In genomic region chr3:193780810-193781472, GRCh38 we compare ENCODE assay signal across 8 cellular contexts.
A peak's percentile ranks its signal among the peaks of the same experiment; 100 is the strongest.
DNase-seq lines count a peak whose midpoint lies in the region; TF ChIP-seq lines count a peak whose summit lies in the region.

No MANE protein-coding gene starts in this region.

- peaks cover 3 to 15% of the 10 kb centered on the region in 2 donors for H3K4me1 ChIP-seq in breast epithelium

- H3K36me3 Mint-ChIP-seq in activated T-helper 2 cell treated with anti-CD3 and anti-CD28 coated beads, Interferon-gamma antibody, Interleukin-2, Interleukin-4, amounts not matched to agents 10 μg/mL and 5 μg/mL and 100 μg/mL, durations not matched to agents 14 hours and 24 hours and 36 hours (ENCODE audit: low read depth): no peaks in the 10 kb centered on the region

- no peak overlapping the region for H3K4me3 ChIP-seq in breast epithelium

- H3K27me3 ChIP-seq in breast epithelium: no peaks in the 10 kb centered on the region

- no peaks in the 10 kb centered on the region for H3K9me3 ChIP-seq in breast epithelium

- intact Hi-C loops in breast epithelium (cut with DNase I; ENCODE audit: low total_unique reads): loop anchor here (5.0 kb wide), 1 partner anchor 536 kb away; no protein-coding TSS in a partner anchor
- intact Hi-C loops in activated T-helper 2 cell treated with anti-CD3 and anti-CD28 coated beads, Interferon-gamma antibody, Interleukin-2, Interleukin-4, amounts not matched to agents 10 μg/mL and 5 μg/mL and 100 μg/mL, durations not matched to agents 14 hours and 24 hours and 36 hours (cut with micrococcal nuclease): loop anchor here (5.0 kb wide), 1 partner anchor 356 kb away; the partner anchor contains the start of gene HES1

- peaks cover 9% of the 10 kb centered on the region for H3K4me1 Mint-ChIP-seq in activated T-helper 2 cell treated with anti-CD3 and anti-CD28 coated beads, Interferon-gamma antibody, Interleukin-2, Interleukin-4, amounts not matched to agents 10 μg/mL and 5 μg/mL and 100 μg/mL, durations not matched to agents 14 hours and 24 hours and 36 hours (ENCODE audit: low read depth)

- peaks cover 55% of the 10 kb centered on the region for H3K27me3 Mint-ChIP-seq in activated T-helper 2 cell treated with anti-CD3 and anti-CD28 coated beads, Interferon-gamma antibody, Interleukin-2, Interleukin-4, amounts not matched to agents 10 μg/mL and 5 μg/mL and 100 μg/mL, durations not matched to agents 14 hours and 24 hours and 36 hours (ENCODE audit: low read depth)

- TF ChIP-seq POLR2A in breast epithelium (IDR thresholded peaks at IDR 0.05): no peak

- H3K4me3 Mint-ChIP-seq in activated T-helper 2 cell treated with anti-CD3 and anti-CD28 coated beads, Interferon-gamma antibody, Interleukin-2, Interleukin-4, amounts not matched to agents 10 μg/mL and 5 μg/mL and 100 μg/mL, durations not matched to agents 14 hours and 24 hours and 36 hours (ENCODE audit: low read depth): no peak overlapping the region

- H3K36me3 ChIP-seq in breast epithelium: no peaks in the 10 kb centered on the region

- peak; percentile 52 to 89 (median 87) for TF ChIP-seq CTCF in breast epithelium (IDR thresholded peaks at IDR 0.05)

- H3K27ac Mint-ChIP-seq in activated T-helper 2 cell treated with anti-CD3 and anti-CD28 coated beads, Interferon-gamma antibody, Interleukin-2, Interleukin-4, amounts not matched to agents 10 μg/mL and 5 μg/mL and 100 μg/mL, durations not matched to agents 14 hours and 24 hours and 36 hours: no peak overlapping the region

- H3K27ac ChIP-seq in breast epithelium: peak overlapping the region; percentile 72 to 77

- peak; percentile 80 for DNase-seq in EH (ENCODE audit: low read depth)
- peak; percentile 42 for DNase-seq in KG1 (lab: John Stamatoyannopoulos, UW)
- DNase-seq in RPMI7951 (ENCODE audit: low read depth): peak; percentile 89
- DNase-seq in breast epithelium (ENCODE audit: low spot score in 2 of 2): peak; percentile 67 to 71
- peak; percentile 97 for DNase-seq in islet precursor cell
- peak; percentile 38 to 48 for DNase-seq in stimulated activated CD4-positive, alpha-beta T cell treated with anti-CD3 and anti-CD28 coated beads, Interleukin-2, amount 100 ng/mL, for 24 hours
- DNase-seq in activated T-helper 2 cell treated with anti-CD3 and anti-CD28 coated beads, Interferon-gamma antibody, Interleukin-2, Interleukin-4, amounts not matched to agents 10 μg/mL and 5 μg/mL and 100 μg/mL, durations not matched to agents 14 hours and 24 hours and 36 hours (ENCODE audit: low spot score): no peak
- no peak for DNase-seq in OCI-M2 (lab: John Stamatoyannopoulos, UW; ENCODE audit: unreplicated experiment)

- no peaks in the 10 kb centered on the region for H3K9me3 Mint-ChIP-seq in activated T-helper 2 cell treated with anti-CD3 and anti-CD28 coated beads, Interferon-gamma antibody, Interleukin-2, Interleukin-4, amounts not matched to agents 10 μg/mL and 5 μg/mL and 100 μg/mL, durations not matched to agents 14 hours and 24 hours and 36 hours

Comparison
In these comparisons a context has a peak if more than half of its experiments do, and no peak if none do; other contexts are left out.
1. DNase-seq: peak in EH (single experiment), KG1 (single experiment), RPMI7951 (single experiment), breast epithelium (2 of 2), islet precursor cell (single experiment) and stimulated activated CD4-positive, alpha-beta T cell treated with anti-CD3 and anti-CD28 coated beads, Interleukin-2, amount 100 ng/mL, for 24 hours (2 of 2); none in activated T-helper 2 cell treated with anti-CD3 and anti-CD28 coated beads, Interferon-gamma antibody, Interleukin-2, Interleukin-4, amounts not matched to agents 10 μg/mL and 5 μg/mL and 100 μg/mL, durations not matched to agents 14 hours and 24 hours and 36 hours (single experiment) and OCI-M2 (single experiment).